In the genomic region with DNA sequence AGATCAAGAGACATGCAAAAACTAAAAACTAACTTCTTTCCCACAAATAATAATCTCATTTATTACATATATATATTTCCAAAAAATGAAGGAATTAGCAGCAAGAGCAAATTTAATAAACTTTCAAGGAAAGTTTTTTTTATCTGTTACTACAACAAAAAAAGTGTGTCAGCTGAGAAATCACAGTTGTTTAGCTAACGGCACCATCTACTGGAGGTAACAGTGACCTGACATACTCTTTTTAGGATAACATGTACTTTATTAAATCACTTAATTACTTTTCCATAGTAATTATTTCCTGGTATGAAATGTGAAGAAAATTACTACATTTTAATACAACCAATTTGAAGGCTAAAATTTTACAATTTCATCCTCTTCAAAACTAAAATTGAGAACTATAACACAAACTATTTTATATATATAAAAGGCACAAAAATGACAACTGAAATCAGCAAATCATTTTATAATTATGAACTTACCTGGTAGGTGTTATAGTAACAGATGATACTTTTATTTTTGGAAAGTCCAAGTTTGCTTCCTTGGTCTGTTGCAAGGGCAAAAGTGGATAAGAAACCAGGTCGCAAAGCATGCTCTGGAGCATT, we compare ENCODE assay signal across 9 cellular contexts. TPM values are rescaled to one million over a fixed set of nuclear protein-coding genes. Genes with fewer than 3 reads are reported as not detected.
DNase-seq lines count a peak whose midpoint lies in the region; ATAC-seq and TF ChIP-seq lines count a peak whose summit lies in the region.
"Had no signal": no experiment of that assay in that cellular context is flagged by ENCODE, and none has a peak within 500 bp of the region (broad histone marks: within the 10 kb centered on the region; RNA-seq: fewer than 3 reads in every experiment).

No MANE protein-coding gene starts in this region.

- H3K27ac ChIP-seq in body of pancreas (no peak overlapping the region), coronary artery (no peak overlapping the region)

- H3K4me3 ChIP-seq in body of pancreas: no peak overlapping the region
- H3K4me3 ChIP-seq in coronary artery: no peak overlapping the region

- H3K27me3 ChIP-seq in body of pancreas: no peaks in the 10 kb centered on the region

- TF ChIP-seq POLR2A in body of pancreas (IDR thresholded peaks at IDR 0.05): no peak

- WGBS in body of pancreas, 2 donors: 50 to 66% methylated on average over 2 of the region's 2 CpGs

- no peaks in the 10 kb centered on the region for H3K4me1 ChIP-seq in body of pancreas

- ATAC-seq in GM18511 (IDR thresholded peaks at IDR 0.05; ENCODE audit: unreplicated experiment): peak; percentile 75
- ATAC-seq in body of pancreas: no peak
- ATAC-seq in memory B cell (ENCODE audit: low read depth): peak; percentile 39

- H3K4me3 Mint-ChIP-seq in memory B cell: no peak overlapping the region
- no peak overlapping the region for H3K4me3 Mint-ChIP-seq in glutamatergic neuron (ENCODE audit: unreplicated experiment)
- H3K4me3 Mint-ChIP-seq: T-helper 1 cell treated with Interleukin-12 subunit alpha and Interleukin-12 subunit beta and Interleukin-4 antibody, amounts not matched to agents 30 μg/mL and 1 μg/mL, for 36 hours had no signal

- peaks cover 7 to 16% of the 10 kb centered on the region in 2 donors for H3K36me3 ChIP-seq in body of pancreas (replicated peaks in 1 of 2; ENCODE audit: insufficient read depth in 1 of 2, low read depth in 2 of 2)

- H3K27me3 Mint-ChIP-seq in memory B cell: no peaks in the 10 kb centered on the region
- no peaks in the 10 kb centered on the region for H3K27me3 Mint-ChIP-seq in glutamatergic neuron (ENCODE audit: unreplicated experiment)

- H3K36me3 Mint-ChIP-seq in memory B cell: peaks cover 11% of the 10 kb centered on the region
- no peaks in the 10 kb centered on the region for H3K36me3 Mint-ChIP-seq in glutamatergic neuron (ENCODE audit: unreplicated experiment)

- peak; percentile 21 for DNase-seq in COLO668 (lab: John Stamatoyannopoulos, UW; ENCODE audit: unreplicated experiment)
- peak; percentile 12 for DNase-seq in NCI-H2171 (lab: John Stamatoyannopoulos, UW)
- DNase-seq in body of pancreas: peak in 1 of 4 donors; percentile 31
- peak in 1 of 2 donors; percentile 41 for DNase-seq in memory B cell (ENCODE audit: low spot score in 2 of 2)
- DNase-seq in coronary artery (ENCODE audit: low spot score): no peak
- DNase-seq in globus pallidus (ENCODE audit: low spot score): no peak
- DNase-seq in glutamatergic neuron: no peak

- no peaks in the 10 kb centered on the region for H3K9me3 Mint-ChIP-seq in memory B cell
- H3K9me3 Mint-ChIP-seq in glutamatergic neuron (ENCODE audit: unreplicated experiment): no peaks in the 10 kb centered on the region
- H3K9me3 Mint-ChIP-seq: T-helper 1 cell treated with Interleukin-12 subunit alpha and Interleukin-12 subunit beta and Interleukin-4 antibody, amounts not matched to agents 30 μg/mL and 1 μg/mL, for 36 hours had no signal

- H3K9me3 ChIP-seq in body of pancreas: no peaks in the 10 kb centered on the region

- H3K4me1 Mint-ChIP-seq in memory B cell (peaks cover 4% of the 10 kb centered on the region), glutamatergic neuron (ENCODE audit: low read depth, unreplicated experiment) (no peaks in the 10 kb centered on the region)

- TF ChIP-seq CTCF in body of pancreas (IDR thresholded peaks at IDR 0.05) (peak in 5 of 7 experiments; percentile 33 to 56 (median 46)), coronary artery (IDR thresholded peaks at IDR 0.05) (no peak), glutamatergic neuron (IDR thresholded peaks at IDR 0.05; ENCODE audit: partially characterized antibody, unreplicated experiment) (no peak)

- no peak overlapping the region for H3K27ac Mint-ChIP-seq in memory B cell
- H3K27ac Mint-ChIP-seq in glutamatergic neuron (ENCODE audit: unreplicated experiment): no peak overlapping the region
- H3K27ac Mint-ChIP-seq: T-helper 1 cell treated with Interleukin-12 subunit alpha and Interleukin-12 subunit beta and Interleukin-4 antibody, amounts not matched to agents 30 μg/mL and 1 μg/mL, for 36 hours had no signal

- intact Hi-C loops in body of pancreas (cut with DNase I): no loop called here

RNA-seq across cellular contexts. Expression of a gene that starts 9.1 kb away (rescaled TPM):
- total RNA-seq in body of pancreas (10 to 100 TPM; 14.2 to 16.6 TPM), glutamatergic neuron (ENCODE audit: unreplicated experiment) (39.1 TPM)

Comparison
In these comparisons a context has a peak if more than half of its experiments do, and no peak if none do; other contexts are left out.
1. DNase-seq: peak in COLO668 (single experiment) and NCI-H2171 (single experiment); none in coronary artery (single experiment), globus pallidus (single experiment) and glutamatergic neuron (single experiment).
2. CTCF ChIP-seq: peak in body of pancreas (5 of 7); none in coronary artery (single experiment) and glutamatergic neuron (single experiment).